Comparison of ENCODE assay signal across 13 cellular contexts in the genomic region with DNA sequence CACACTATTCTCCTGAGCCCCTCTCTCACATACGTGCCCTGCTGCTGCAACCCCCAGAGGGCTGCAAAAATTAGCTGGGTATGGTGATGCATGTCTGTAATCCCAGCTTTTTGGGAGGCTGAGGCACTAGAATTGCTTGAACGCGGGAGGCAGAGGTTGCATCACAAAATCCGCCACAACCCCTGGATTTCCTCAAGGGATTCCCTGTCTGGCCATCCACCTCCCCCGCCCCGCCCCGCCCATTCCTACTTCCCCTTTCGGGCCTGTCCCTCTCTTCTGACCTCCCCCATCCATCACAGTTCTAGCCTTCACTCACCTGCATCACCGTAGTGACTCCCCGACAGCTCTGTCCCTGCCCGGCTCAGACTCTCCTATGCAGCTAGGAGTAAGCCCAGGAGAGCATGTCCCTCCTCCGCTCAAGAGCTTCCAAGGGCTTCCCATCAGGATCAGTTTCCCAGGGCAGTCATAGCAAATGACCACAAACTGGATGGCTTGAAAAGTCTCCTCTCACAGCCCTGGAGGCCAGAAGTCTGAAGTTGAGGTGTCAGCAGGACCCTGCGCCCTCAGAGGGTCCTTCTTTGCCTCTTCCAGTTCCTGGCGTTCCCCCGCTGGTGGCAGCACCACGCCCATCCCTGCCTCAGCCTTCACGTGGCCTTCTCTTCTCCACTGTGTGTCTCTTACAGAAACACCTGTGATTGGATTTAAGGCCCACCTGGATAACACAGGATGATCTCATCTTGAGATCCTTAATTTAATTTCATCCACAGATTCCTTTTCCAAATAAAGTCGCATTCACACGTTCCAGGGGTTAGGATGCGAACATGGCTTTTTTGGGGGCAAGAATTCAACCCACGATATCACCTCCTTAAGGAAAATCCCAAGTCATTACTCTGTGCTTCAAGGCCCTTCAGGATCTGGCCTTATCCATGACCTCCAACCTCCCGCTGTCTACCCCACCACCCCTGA. TPM values are rescaled to one million over a fixed set of nuclear protein-coding genes. Genes with fewer than 3 reads are reported as not detected.
DNase-seq lines count a peak whose midpoint lies in the region; ATAC-seq and TF ChIP-seq lines count a peak whose summit lies in the region.
"Had no signal": no experiment of that assay in that cellular context is flagged by ENCODE, and none has a peak within 500 bp of the region (broad histone marks: within the 10 kb centered on the region; RNA-seq: fewer than 3 reads in every experiment).

No MANE protein-coding gene starts in this region.

- POLR2A ChIA-PET in activated B cell treated with CpG ODN at 0.5 μM for 24 hours (lab: Charles Lee) = no interaction called here

- no peaks in the 10 kb centered on the region for H3K36me3 Mint-ChIP-seq in activated B cell treated with CpG ODN at 0.5 μM for 24 hours (ENCODE audit: low read depth)
- H3K36me3 Mint-ChIP-seq in natural killer cell = no peaks in the 10 kb centered on the region
- H3K36me3 Mint-ChIP-seq: immature natural killer cell had no signal

- H3K27ac Mint-ChIP-seq in activated B cell treated with CpG ODN at 0.5 μM for 24 hours (no peak overlapping the region), natural killer cell (no peak overlapping the region)

- H3K9me3 Mint-ChIP-seq in activated B cell treated with CpG ODN at 0.5 μM for 24 hours = no peaks in the 10 kb centered on the region
- H3K9me3 Mint-ChIP-seq in natural killer cell = no peaks in the 10 kb centered on the region
- H3K9me3 Mint-ChIP-seq: immature natural killer cell had no signal

- CTCF ChIA-PET in activated B cell treated with CpG ODN at 0.5 μM for 24 hours (lab: Charles Lee) = no interaction called here

- no peaks in the 10 kb centered on the region for H3K27me3 ChIP-seq in right cardiac atrium (ENCODE audit: control insufficient read depth, insufficient read depth)
- H3K27me3 ChIP-seq in right lobe of liver = no peaks in the 10 kb centered on the region
- H3K27me3 ChIP-seq in upper lobe of right lung = no peaks in the 10 kb centered on the region
- H3K27me3 ChIP-seq: neutrophil, testis had no signal

- no peaks in the 10 kb centered on the region for H3K36me3 ChIP-seq in right lobe of liver
- H3K36me3 ChIP-seq in upper lobe of right lung = no peaks in the 10 kb centered on the region
- H3K36me3 ChIP-seq: neutrophil had no signal

- no peak overlapping the region for H3K4me3 ChIP-seq in right cardiac atrium (ENCODE audit: low read length)
- H3K4me3 ChIP-seq in right lobe of liver = peak overlapping the region in 2 of 3 donors; percentile 30 to 40
- no peak overlapping the region for H3K4me3 ChIP-seq in upper lobe of right lung
- H3K4me3 ChIP-seq: testis had no signal

- H3K4me3 Mint-ChIP-seq in activated B cell treated with CpG ODN at 0.5 μM for 24 hours (no peak overlapping the region), natural killer cell (no peak overlapping the region)
- H3K4me3 Mint-ChIP-seq: immature natural killer cell had no signal

- peaks cover 38% of the 10 kb centered on the region for H3K4me1 Mint-ChIP-seq in activated B cell treated with CpG ODN at 0.5 μM for 24 hours
- H3K4me1 Mint-ChIP-seq in natural killer cell = peaks cover 27 to 39% of the 10 kb centered on the region in 2 donors

- ATAC-seq in Right ventricle myocardium inferior = no peak
- no peak for ATAC-seq in right cardiac atrium
- ATAC-seq in activated B cell treated with CpG ODN at 0.5 μM for 24 hours (ENCODE audit: low read depth) = no peak
- ATAC-seq in right lobe of liver = no peak
- no peak for ATAC-seq in upper lobe of right lung
- no peak for ATAC-seq in HG03571 (IDR thresholded peaks at IDR 0.05; ENCODE audit: unreplicated experiment)
- ATAC-seq in natural killer cell = no peak

- no peaks in the 10 kb centered on the region for H3K9me3 ChIP-seq in right cardiac atrium (ENCODE audit: control insufficient read depth, low read length)
- H3K9me3 ChIP-seq in right lobe of liver = no peaks in the 10 kb centered on the region
- no peaks in the 10 kb centered on the region for H3K9me3 ChIP-seq in upper lobe of right lung
- H3K9me3 ChIP-seq: neutrophil, testis had no signal

- H3K27ac ChIP-seq in right cardiac atrium (ENCODE audit: low read length) (no peak overlapping the region), right lobe of liver (peak overlapping the region; percentile 28 to 87 (median 42)), upper lobe of right lung (peak overlapping the region; percentile 87)
- H3K27ac ChIP-seq: neutrophil had no signal

- peak; percentile 55 for DNase-seq in Right ventricle myocardium inferior (ENCODE audit: missing footprints)
- no peak for DNase-seq in right cardiac atrium
- DNase-seq in activated B cell treated with CpG ODN at 0.5 μM for 24 hours = peak; percentile 7
- peak; percentile 26 to 55 (median 42) for DNase-seq in right lobe of liver
- peak; percentile 71 for DNase-seq in upper lobe of right lung
- no peak for DNase-seq in activated CD4-positive, alpha-beta T cell treated with anti-CD3 and anti-CD28 coated beads, Interleukin-2, amount 50 U/mL, for 4 hours
- no peak for DNase-seq in natural killer cell
- DNase-seq: immature natural killer cell; NCI-H187 treated with DMSO at 0.1 percent for 48 hours; stimulated activated CD4-positive, alpha-beta T cell treated with anti-CD3 and anti-CD28 coated beads, Interleukin-4, amount 100 ng/mL, for 24 hours had no signal

- WGBS in right cardiac atrium = 87% methylated on average over 22 of the region's 22 CpGs
- WGBS in right lobe of liver (ENCODE audit: insufficient coverage, low coverage, low lambda C conversion rate, missing lambda C conversion rate) = 66% methylated on average over 16 of the region's 22 CpGs

- intact Hi-C loops in Right ventricle myocardium inferior (cut with DNase I) (no loop called here), right cardiac atrium (cut with DNase I) (no loop called here), activated B cell treated with CpG ODN at 0.5 μM for 24 hours (cut with micrococcal nuclease) (no loop called here), right lobe of liver (cut with DNase I) (loop anchor here (10.0 kb wide), 1 partner anchor 148 kb away; a partner anchor contains a TSS), upper lobe of right lung (cut with DNase I) (no loop called here), natural killer cell (cut with micrococcal nuclease) (no loop called here)

- TF ChIP-seq POLR2A in right lobe of liver (IDR thresholded peaks at IDR 0.05) = no peak

- H3K4me1 ChIP-seq in right cardiac atrium (ENCODE audit: control insufficient read depth, insufficient read depth, low read length) (peaks cover 28% of the 10 kb centered on the region), right lobe of liver (peaks cover 7 to 69% (median 36%) of the 10 kb centered on the region in 4 donors), upper lobe of right lung (peaks cover 59% of the 10 kb centered on the region)

- TF ChIP-seq CTCF in activated B cell treated with CpG ODN at 0.5 μM for 24 hours (IDR thresholded peaks at IDR 0.05) = no peak
- peak; percentile 8 to 20 (median 12) for TF ChIP-seq CTCF in right lobe of liver (IDR thresholded peaks at IDR 0.05)
- TF ChIP-seq CTCF in upper lobe of right lung (IDR thresholded peaks at IDR 0.05) = no peak
- no peak for TF ChIP-seq CTCF in natural killer cell (IDR thresholded peaks at IDR 0.05)

- H3K27me3 Mint-ChIP-seq in activated B cell treated with CpG ODN at 0.5 μM for 24 hours (peaks cover 27% of the 10 kb centered on the region), natural killer cell (ENCODE audit: low read depth in 2 of 2) (peaks cover 0 to 3% of the 10 kb centered on the region in 2 donors)

RNA-seq across cellular contexts. Expression of a gene that starts 58.5 kb away (rescaled TPM):
- total RNA-seq in Right ventricle myocardium inferior (20.1 TPM), right cardiac atrium (10 to 100 TPM; 21.8 to 26.4 (median 25.3) TPM), activated B cell treated with CpG ODN at 0.5 μM for 24 hours (13.0 and 13.1 TPM in 2 replicates), right lobe of liver (10 to 100 TPM; 17.5 to 34.7 (median 20.2) TPM), upper lobe of right lung (35.8 TPM), natural killer cell (10 to 100 TPM; 17.4 to 25.7 (median 22.8) TPM)
- polyA plus RNA-seq in right cardiac atrium = 29.8 TPM

Comparison
In these comparisons a context has a peak if more than half of its experiments do, and no peak if none do; other contexts are left out.
1. DNase-seq: peak in Right ventricle myocardium inferior (single experiment), activated B cell treated with CpG ODN at 0.5 μM for 24 hours (single experiment), right lobe of liver (3 of 3) and upper lobe of right lung (single experiment); none in right cardiac atrium (0 of 3), activated CD4-positive, alpha-beta T cell treated with anti-CD3 and anti-CD28 coated beads, Interleukin-2, amount 50 U/mL, for 4 hours (0 of 2) and natural killer cell (single experiment).
2. H3K4me3 ChIP-seq: peak in right lobe of liver (2 of 3); none in right cardiac atrium (single experiment) and upper lobe of right lung (single experiment).
3. CTCF ChIP-seq: peak in right lobe of liver (4 of 4); none in activated B cell treated with CpG ODN at 0.5 μM for 24 hours (single experiment), upper lobe of right lung (single experiment) and natural killer cell (single experiment).
4. intact Hi-C loops: an anchor here in right lobe of liver (10.0 kb wide); none called in Right ventricle myocardium inferior, right cardiac atrium, activated B cell treated with CpG ODN at 0.5 μM for 24 hours, upper lobe of right lung and natural killer cell.